Comparison of ENCODE assay signal across 31 cellular contexts in genomic region chr1:81201779-81202178, GRCh38.
DNase-seq lines count a peak whose midpoint lies in the region; ATAC-seq, FAIRE-seq and TF ChIP-seq lines count a peak whose summit lies in the region.
"Had no signal": no experiment of that assay in that cellular context is flagged by ENCODE, and none has a peak within 500 bp of the region (broad histone marks: within the 10 kb centered on the region; RNA-seq: fewer than 3 reads in every experiment).

No MANE protein-coding gene starts in this region.

- WGBS in H1 (ENCODE audit: extremely low coverage in 1 of 2, insufficient coverage in 1 of 2, insufficient read length in 1 of 2, insufficient replicate concordance in 2 of 2, low coverage in 1 of 2, low lambda C conversion rate in 2 of 2, missing lambda C conversion rate in 1 of 2), 2 experiments: 91% methylated on average over 2 of the region's 2 CpGs; no CpG with 5 or more reads in 1 of the 2 experiments

- H3K14ac ChIP-seq in H1 (ENCODE audit: insufficient read length): no peak overlapping the region

- TF ChIP-seq EP300 in H1 (IDR thresholded peaks at IDR 0.05; ENCODE audit: borderline replicate concordance in 1 of 2, low read depth in 2 of 2, low read length in 2 of 2): no peak

- H3K27me3 ChIP-seq in H1 (replicated peaks in 1 of 4; ENCODE audit: control insufficient read depth in 3 of 4, extremely low read depth in 1 of 4, insufficient read depth in 3 of 4, low read length in 3 of 4): no peaks in the 10 kb centered on the region
- H3K27me3 ChIP-seq: BE2C; BLaER1; BLaER1 treated with 17β-estradiol and CSF1 and Interleukin-3, amounts not matched to agents 10 nM and 100 nM had no signal

- H3K79me2 ChIP-seq in H1 (ENCODE audit: control insufficient read depth in 1 of 2, insufficient read depth in 2 of 2, low read length in 2 of 2): no peaks in the 10 kb centered on the region

- POLR2A ChIA-PET in HEK293 (lab: Yijun Ruan, JAX) (no interaction called here), H1 (lab: Charles Lee; ENCODE audit: partially characterized antibody) (no interaction called here)

- H3K56ac ChIP-seq in H1 (replicated peaks; ENCODE audit: insufficient read length, low read depth, low read length): no peak overlapping the region

- no peaks in the 10 kb centered on the region for H3K36me3 ChIP-seq in HEK293 (ENCODE audit: control insufficient read depth in 2 of 2, insufficient read depth in 1 of 2, low read length in 2 of 2)
- H3K36me3 ChIP-seq in H1 (ENCODE audit: control insufficient read depth in 2 of 4, insufficient read depth in 4 of 4, low read length in 3 of 4): no peaks in the 10 kb centered on the region
- H3K36me3 ChIP-seq: BE2C; BLaER1; BLaER1 treated with 17β-estradiol and CSF1 and Interleukin-3, amounts not matched to agents 10 nM and 100 nM had no signal

- no peak for FAIRE-seq in H1 (lab: Jason Lieb, UNC)
- FAIRE-seq: A204.1, A549, D721Med had no signal

- H3K23me2 ChIP-seq in H1 (ENCODE audit: low read depth, low read length): no peaks in the 10 kb centered on the region; the same call in 1 of the 2 replicates

- H2BK120ac ChIP-seq in H1 (replicated peaks; ENCODE audit: low read depth, low read length): no peak overlapping the region

- TF ChIP-seq CTCF in HEK293 (tag by site-specific recombination; IDR thresholded peaks at IDR 0.05) (no peak), H1 (IDR thresholded peaks at IDR 0.05; ENCODE audit: control extremely low read depth in 1 of 3, insufficient read depth in 1 of 3, low read depth in 1 of 3, low read length in 3 of 3) (no peak)

- no peak for TF ChIP-seq POLR2A in H1 (IDR thresholded peaks at IDR 0.05; ENCODE audit: control extremely low read depth in 1 of 2, low read depth in 2 of 2, low read length in 2 of 2)

- 0 out of 2 replicates have a peak overlapping the region, but pooled peaks have one; percentile 44 for H2BK20ac ChIP-seq in H1 (ENCODE audit: low read length)

- H3K27ac ChIP-seq in HEK293 (ENCODE audit: extremely low read depth, low read depth, low read length) (no peak overlapping the region), H1 (ENCODE audit: low read depth, low read length) (no peak overlapping the region)
- H3K27ac ChIP-seq: 22Rv1; A549; BLaER1; BLaER1 treated with 17β-estradiol and CSF1 and Interleukin-3, amounts not matched to agents 10 nM and 100 nM; C4-2B had no signal

- H3K9ac ChIP-seq in H1 (replicated peaks in 1 of 4; ENCODE audit: extremely low read depth in 1 of 4, low read depth in 3 of 4, low read length in 3 of 4): no peak overlapping the region
- H3K9ac ChIP-seq: BLaER1; BLaER1 treated with 17β-estradiol and CSF1 and Interleukin-3, amounts not matched to agents 10 nM and 100 nM had no signal

- H2BK5ac ChIP-seq in H1 (ENCODE audit: low read depth, low read length): no peak overlapping the region

- no peak overlapping the region for H3K23ac ChIP-seq in H1 (ENCODE audit: insufficient read length)

- CTCF ChIA-PET in HEK293 (lab: Yijun Ruan, JAX) (no interaction called here), H1 (lab: Charles Lee; ENCODE audit: partially characterized antibody) (no interaction called here)

- H3K4me2 ChIP-seq in H1 (ENCODE audit: insufficient read depth in 1 of 2, low read depth in 2 of 2, low read length in 2 of 2): no peak overlapping the region
- H3K4me2 ChIP-seq: A549; BLaER1; BLaER1 treated with 17β-estradiol and CSF1 and Interleukin-3, amounts not matched to agents 10 nM and 100 nM had no signal

- no peaks in the 10 kb centered on the region for H4K20me1 ChIP-seq in H1 (replicated peaks in 1 of 2; ENCODE audit: control insufficient read depth in 1 of 2, insufficient read depth in 2 of 2, low read length in 2 of 2)
- H4K20me1 ChIP-seq: BLaER1; BLaER1 treated with 17β-estradiol and CSF1 and Interleukin-3, amounts not matched to agents 10 nM and 100 nM had no signal

- no peak overlapping the region for H2AK5ac ChIP-seq in H1 (ENCODE audit: low read depth, low read length)

- no peak overlapping the region for H4K5ac ChIP-seq in H1 (ENCODE audit: insufficient read length, low read depth, low read length)

- no peak overlapping the region for H3K18ac ChIP-seq in H1 (ENCODE audit: extremely low read depth, low read length)

- H2BK15ac ChIP-seq in H1 (ENCODE audit: low read length): no peak overlapping the region

- TF ChIP-seq RAD21 in H1 (IDR thresholded peaks at IDR 0.05 in 1 of 2, conservative IDR thresholded peaks at IDR 0.05 in 1 of 2; ENCODE audit: low read depth in 2 of 2, low read length in 2 of 2): no peak

- H3K9me3 ChIP-seq in HEK293 (ENCODE audit: control insufficient read depth, insufficient read depth, low read depth, low read length) (no peaks in the 10 kb centered on the region), H1 (ENCODE audit: insufficient read depth in 2 of 2, low read depth in 1 of 2, low read length in 1 of 2) (no peaks in the 10 kb centered on the region)
- H3K9me3 ChIP-seq: A549; BE2C; BLaER1; BLaER1 treated with 17β-estradiol and CSF1 and Interleukin-3, amounts not matched to agents 10 nM and 100 nM; Caco-2 had no signal

- H3K4ac ChIP-seq in H1 (replicated peaks; ENCODE audit: insufficient read length, low read depth, low read length): no peak overlapping the region

- H2BK12ac ChIP-seq in H1 (ENCODE audit: low read depth, low read length): no peak overlapping the region

- H4K91ac ChIP-seq in H1 (replicated peaks; ENCODE audit: insufficient read length, low read length): no peak overlapping the region

- no peak for ATAC-seq in HG03175 (IDR thresholded peaks at IDR 0.05; ENCODE audit: unreplicated experiment)
- ATAC-seq: A549; CD8-positive, alpha-beta T cell had no signal

- no peaks in the 10 kb centered on the region for H3K79me1 ChIP-seq in H1 (ENCODE audit: low read depth, low read length)

- no peak for DNase-seq in H1 (ENCODE audit: low read depth in 1 of 2, low spot score in 2 of 2)
- no peak for DNase-seq in AG20443 (ENCODE audit: low spot score)
- DNase-seq: 8988T; ACHN; AML-193; BE2C; C1 segment of cervical spinal cord; Caco-2; Calu3; CD4-positive, alpha-beta memory T cell; CD4-positive, alpha-beta T cell; CD4-positive, CD25-positive, alpha-beta regulatory T cell; CD8-positive, alpha-beta memory T cell; CD8-positive, alpha-beta T cell; COR-L47; DMS 273 treated with DMSO at 0.1 percent for 48 hours; DMS153; DMS53; DMS79; DMS79 treated with DMSO at 0.1 percent for 48 hours; DND-41; EL had no signal

- no peak overlapping the region for H2AFZ ChIP-seq in H1 (ENCODE audit: low read length)

- H3K4me1 ChIP-seq in HEK293 (ENCODE audit: control insufficient read depth, insufficient read depth, low read length): no peaks in the 10 kb centered on the region
- peaks cover 0 to 8% (median 1%) of the 10 kb centered on the region in 4 experiments; a peak in 2 of 7 replicates for H3K4me1 ChIP-seq in H1 (replicated peaks in 1 of 4; ENCODE audit: control insufficient read depth in 3 of 4, insufficient read depth in 4 of 4, low read length in 3 of 4)
- H3K4me1 ChIP-seq: A549; BE2C; BLaER1; BLaER1 treated with 17β-estradiol and CSF1 and Interleukin-3, amounts not matched to agents 10 nM and 100 nM; Caco-2 had no signal

- H3K4me3 ChIP-seq in HEK293 (ENCODE audit: low read depth, low read length) (no peak overlapping the region), H1 (ENCODE audit: extremely low read depth in 1 of 4, insufficient read depth in 2 of 4, low read depth in 3 of 4, low read length in 4 of 4) (no peak overlapping the region)
- H3K4me3 ChIP-seq: A549; BLaER1; BLaER1 treated with 17β-estradiol and CSF1 and Interleukin-3, amounts not matched to agents 10 nM and 100 nM had no signal

- H4K8ac ChIP-seq in H1 (ENCODE audit: extremely low read depth, insufficient read depth, low read length): no peak overlapping the region

TF ChIP-seq in HEK293, 187 proteins besides CTCF, POLR2A, EP300 and RAD21:
- TF ChIP-seq ZNF112 (tag by site-specific recombination; IDR thresholded peaks at IDR 0.05) (no peak), MZF1 (tag by site-specific recombination; IDR thresholded peaks at IDR 0.05; ENCODE audit: borderline replicate concordance) (peak; percentile 93), ZNF223 (tag by site-specific recombination; IDR thresholded peaks at IDR 0.05) (no peak), ZNF544 (tag by site-specific recombination; IDR thresholded peaks at IDR 0.05) (no peak)

TF ChIP-seq in H1, 55 proteins besides CTCF, POLR2A, EP300 and RAD21:
- TF ChIP-seq EZH2 (IDR thresholded peaks at IDR 0.05; ENCODE audit: low read depth, low read length, severe bottlenecking) (no peak), YY1 (IDR thresholded peaks at IDR 0.05; ENCODE audit: low read depth, low read length) (no peak), BRCA1 (IDR thresholded peaks at IDR 0.05; ENCODE audit: low read depth, low read length) (no peak), CHD2 (IDR thresholded peaks at IDR 0.05; ENCODE audit: low read length) (no peak), SAP30 (IDR thresholded peaks at IDR 0.05; ENCODE audit: insufficient read depth, insufficient replicate concordance, low read length) (no peak), HDAC2 (IDR thresholded peaks at IDR 0.05; ENCODE audit: borderline replicate concordance in 1 of 2, low read depth in 2 of 2, low read length in 2 of 2) (no peak), BCL11A (IDR thresholded peaks at IDR 0.05; ENCODE audit: low read depth in 2 of 2, low read length in 2 of 2) (no peak), TBP (IDR thresholded peaks at IDR 0.05; ENCODE audit: low read depth, low read length) (no peak), RNF2 (IDR thresholded peaks at IDR 0.05; ENCODE audit: borderline replicate concordance, low read depth, low read length, missing control alignments, poor library complexity, severe bottlenecking) (no peak), POLR2AphosphoS5 (IDR thresholded peaks at IDR 0.05; ENCODE audit: low read depth, low read length) (no peak), FOSL1 (IDR thresholded peaks at IDR 0.05; ENCODE audit: insufficient read depth, low read depth, low read length) (no peak), CHD1 (IDR thresholded peaks at IDR 0.05; ENCODE audit: low read depth, low read length) (no peak), KDM1A (IDR thresholded peaks at IDR 0.05; ENCODE audit: borderline replicate concordance, low read length) (no peak)
